ENCODE assay signal across 17 cellular contexts in genomic region chr18:25248755-25249154, GRCh38.
"Had no signal": no experiment of that assay in that cellular context is flagged by ENCODE, and none has a peak within 500 bp of the region (broad histone marks: within the 10 kb centered on the region; RNA-seq: fewer than 3 reads in every experiment).

No MANE protein-coding gene starts in this region.

- H3K27ac ChIP-seq: colonic mucosa, heart left ventricle, ovary had no signal

- H3K36me3 Mint-ChIP-seq: natural killer cell had no signal

- H3K27ac Mint-ChIP-seq: natural killer cell, progenitor cell of endocrine pancreas had no signal

- H3K4me3 Mint-ChIP-seq: natural killer cell, neural crest cell had no signal

- H3K4me3 ChIP-seq: colonic mucosa, heart left ventricle, ovary had no signal

- H3K27me3 ChIP-seq: colonic mucosa, heart left ventricle, ovary had no signal

- H3K36me3 ChIP-seq: colonic mucosa, heart left ventricle, ovary had no signal

- H3K4me1 ChIP-seq: colonic mucosa had no signal

- ATAC-seq: heart left ventricle, left lobe of liver, natural killer cell, right cardiac atrium had no signal

- FAIRE-seq: frontal cortex, small intestine had no signal

- DNase-seq: colonic mucosa; dermis blood vessel endothelial cell; erythroblast; heart left ventricle; hippocampal formation; mammary epithelial cell; natural killer cell; ovary; small intestine; stimulated activated CD4-positive, alpha-beta T cell treated with anti-CD3 and anti-CD28 coated beads, Interleukin-2, amount 100 ng/mL, for 48 hours; stimulated activated naive CD4-positive, alpha-beta T cell treated with Interleukin-2 at 50 U/mL for 16 hours; trophoblast cell had no signal

- H3K9me3 Mint-ChIP-seq: natural killer cell, neural crest cell had no signal

- H3K9me3 ChIP-seq: colonic mucosa, heart left ventricle, ovary had no signal
